Comparison of ENCODE assay signal across 13 cellular contexts in genomic region chr12:2490746-2491145, GRCh38.
"Had no signal": no experiment of that assay in that cellular context is flagged by ENCODE, and none has a peak within 500 bp of the region (broad histone marks: within the 10 kb centered on the region; RNA-seq: fewer than 3 reads in every experiment).

No MANE protein-coding gene starts in this region.

- ATAC-seq: left lung had no signal

- H3K4me1 Mint-ChIP-seq: activated naive CD4-positive, alpha-beta T cell treated with anti-CD3 and anti-CD28 coated beads, Interleukin-2, amount 50 U/mL, for 24 hours; immature natural killer cell had no signal

- H3K27me3 ChIP-seq: left lung, neural progenitor cell, ovary had no signal

- H3K4me3 ChIP-seq: left lung, neural progenitor cell, ovary, skin epidermis had no signal

- H3K9me3 ChIP-seq: left lung, ovary had no signal

- H3K4me3 Mint-ChIP-seq: activated naive CD4-positive, alpha-beta T cell treated with anti-CD3 and anti-CD28 coated beads, Interleukin-2, amount 50 U/mL, for 24 hours; immature natural killer cell; neural progenitor cell had no signal

- H3K36me3 Mint-ChIP-seq: activated naive CD4-positive, alpha-beta T cell treated with anti-CD3 and anti-CD28 coated beads, Interleukin-2, amount 50 U/mL, for 24 hours; immature natural killer cell; neural progenitor cell had no signal

- H3K9me3 Mint-ChIP-seq: activated naive CD4-positive, alpha-beta T cell treated with anti-CD3 and anti-CD28 coated beads, Interleukin-2, amount 50 U/mL, for 24 hours; activated T-helper 2 cell treated with anti-CD3 and anti-CD28 coated beads, Interferon-gamma antibody, Interleukin-2, Interleukin-4, amounts not matched to agents 10 μg/mL and 5 μg/mL and 100 μg/mL, durations not matched to agents 14 hours and 24 hours and 36 hours; immature natural killer cell; neural progenitor cell had no signal

- H3K27ac Mint-ChIP-seq: activated naive CD4-positive, alpha-beta T cell treated with anti-CD3 and anti-CD28 coated beads, Interleukin-2, amount 50 U/mL, for 24 hours; activated T-helper 2 cell treated with anti-CD3 and anti-CD28 coated beads, Interferon-gamma antibody, Interleukin-2, Interleukin-4, amounts not matched to agents 10 μg/mL and 5 μg/mL and 100 μg/mL, durations not matched to agents 14 hours and 24 hours and 36 hours; immature natural killer cell; neural progenitor cell had no signal

- DNase-seq: central memory CD4-positive, alpha-beta T cell; cortex of kidney; erythroblast; immature natural killer cell; left lung; mesendoderm; ovary; retina; T-helper 1 cell had no signal

- H3K36me3 ChIP-seq: left lung, neural progenitor cell, ovary had no signal

- H3K27ac ChIP-seq: left lung, neural progenitor cell, ovary, skin epidermis had no signal
